1 cellular context compared by ENCODE assay signal in genomic region chr3:42710323-42711021, GRCh38.
TF ChIP-seq lines count a peak whose summit lies in the region.

No MANE protein-coding gene starts in this region.

TF ChIP-seq in K562, 482 proteins besides CTCF, POLR2A, EP300 and RAD21:
- TF ChIP-seq MCM2 (IDR thresholded peaks at IDR 0.05; ENCODE audit: low read depth) = no peak
- no peak for TF ChIP-seq OTX1 (CRISPR knock-in tag; IDR thresholded peaks at IDR 0.05)
- TF ChIP-seq ZNF274 (IDR thresholded peaks at IDR 0.05; ENCODE audit: borderline replicate concordance, low read depth, low read length) = no peak
- no peak for TF ChIP-seq CLOCK (CRISPR knock-in tag; IDR thresholded peaks at IDR 0.05; ENCODE audit: borderline replicate concordance)
- no peak for TF ChIP-seq HNRNPK (IDR thresholded peaks at IDR 0.05; ENCODE audit: low read depth, low read length, poor library complexity, severe bottlenecking)
